1 cellular context compared by ENCODE assay signal in genomic region chrX:10085223-10085622, GRCh38.
TF ChIP-seq lines count a peak whose summit lies in the region.

No MANE protein-coding gene starts in this region.

TF ChIP-seq in GM12878, 131 proteins besides CTCF, POLR2A, EP300 and RAD21 (continued from another document):
- TF ChIP-seq ZNF384 (IDR thresholded peaks at IDR 0.05; ENCODE audit: borderline replicate concordance, low read depth, low read length) = no peak
- TF ChIP-seq, protein P1, sequence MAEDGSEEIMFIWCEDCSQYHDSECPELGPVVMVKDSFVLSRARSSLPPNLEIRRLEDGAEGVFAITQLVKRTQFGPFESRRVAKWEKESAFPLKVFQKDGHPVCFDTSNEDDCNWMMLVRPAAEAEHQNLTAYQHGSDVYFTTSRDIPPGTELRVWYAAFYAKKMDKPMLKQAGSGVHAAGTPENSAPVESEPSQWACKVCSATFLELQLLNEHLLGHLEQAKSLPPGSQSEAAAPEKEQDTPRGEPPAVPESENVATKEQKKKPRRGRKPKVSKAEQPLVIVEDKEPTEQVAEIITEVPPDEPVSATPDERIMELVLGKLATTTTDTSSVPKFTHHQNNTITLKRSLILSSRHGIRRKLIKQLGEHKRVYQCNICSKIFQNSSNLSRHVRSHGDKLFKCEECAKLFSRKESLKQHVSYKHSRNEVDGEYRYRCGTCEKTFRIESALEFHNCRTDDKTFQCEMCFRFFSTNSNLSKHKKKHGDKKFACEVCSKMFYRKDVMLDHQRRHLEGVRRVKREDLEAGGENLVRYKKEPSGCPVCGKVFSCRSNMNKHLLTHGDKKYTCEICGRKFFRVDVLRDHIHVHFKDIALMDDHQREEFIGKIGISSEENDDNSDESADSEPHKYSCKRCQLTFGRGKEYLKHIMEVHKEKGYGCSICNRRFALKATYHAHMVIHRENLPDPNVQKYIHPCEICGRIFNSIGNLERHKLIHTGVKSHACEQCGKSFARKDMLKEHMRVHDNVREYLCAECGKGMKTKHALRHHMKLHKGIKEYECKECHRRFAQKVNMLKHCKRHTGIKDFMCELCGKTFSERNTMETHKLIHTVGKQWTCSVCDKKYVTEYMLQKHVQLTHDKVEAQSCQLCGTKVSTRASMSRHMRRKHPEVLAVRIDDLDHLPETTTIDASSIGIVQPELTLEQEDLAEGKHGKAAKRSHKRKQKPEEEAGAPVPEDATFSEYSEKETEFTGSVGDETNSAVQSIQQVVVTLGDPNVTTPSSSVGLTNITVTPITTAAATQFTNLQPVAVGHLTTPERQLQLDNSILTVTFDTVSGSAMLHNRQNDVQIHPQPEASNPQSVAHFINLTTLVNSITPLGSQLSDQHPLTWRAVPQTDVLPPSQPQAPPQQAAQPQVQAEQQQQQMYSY (CRISPR knock-in tag; IDR thresholded peaks at IDR 0.05) = no peak
- TF ChIP-seq, protein P2, sequence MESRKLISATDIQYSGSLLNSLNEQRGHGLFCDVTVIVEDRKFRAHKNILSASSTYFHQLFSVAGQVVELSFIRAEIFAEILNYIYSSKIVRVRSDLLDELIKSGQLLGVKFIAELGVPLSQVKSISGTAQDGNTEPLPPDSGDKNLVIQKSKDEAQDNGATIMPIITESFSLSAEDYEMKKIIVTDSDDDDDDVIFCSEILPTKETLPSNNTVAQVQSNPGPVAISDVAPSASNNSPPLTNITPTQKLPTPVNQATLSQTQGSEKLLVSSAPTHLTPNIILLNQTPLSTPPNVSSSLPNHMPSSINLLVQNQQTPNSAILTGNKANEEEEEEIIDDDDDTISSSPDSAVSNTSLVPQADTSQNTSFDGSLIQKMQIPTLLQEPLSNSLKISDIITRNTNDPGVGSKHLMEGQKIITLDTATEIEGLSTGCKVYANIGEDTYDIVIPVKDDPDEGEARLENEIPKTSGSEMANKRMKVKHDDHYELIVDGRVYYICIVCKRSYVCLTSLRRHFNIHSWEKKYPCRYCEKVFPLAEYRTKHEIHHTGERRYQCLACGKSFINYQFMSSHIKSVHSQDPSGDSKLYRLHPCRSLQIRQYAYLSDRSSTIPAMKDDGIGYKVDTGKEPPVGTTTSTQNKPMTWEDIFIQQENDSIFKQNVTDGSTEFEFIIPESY (IDR thresholded peaks at IDR 0.05) = no peak
